In genomic region chr1:146938242-146938902, GRCh38 we compare ENCODE assay signal across 8 cellular contexts. TPM values are rescaled to one million over a fixed set of nuclear protein-coding genes. Genes with fewer than 3 reads are reported as not detected.
A peak's percentile ranks its signal among the peaks of the same experiment; 100 is the strongest.
DNase-seq lines count a peak whose midpoint lies in the region; ATAC-seq and TF ChIP-seq lines count a peak whose summit lies in the region.
"Not testable (repeated sequence)": the region's sequence is repeated elsewhere in the genome, so short reads cannot be mapped to it uniquely, and the experiment has no call there.

TSS of gene NBPF12 (plus strand) at chr1:146938324. CDS start at chr1:146960144, 21,820 bp downstream.

- peak within 1 kb of the TSS; percentile 79 for H3K27ac ChIP-seq in OCI-LY3 (ENCODE audit: low read length)

- not testable (repeated sequence) for H3K9me3 Mint-ChIP-seq in Calu3 (ENCODE audit: low read depth, unreplicated experiment); IgD-negative memory B cell; endothelial cell (ENCODE audit: unreplicated experiment)

- ATAC-seq in GM21526 (IDR thresholded peaks at IDR 0.05; ENCODE audit: low FRiP score, unreplicated experiment), result peak; percentile 70

- H3K4me2 ChIP-seq in OCI-LY3 (ENCODE audit: low read length), result peak within 1 kb of the TSS; percentile 72

- peak; percentile 86 for DNase-seq in Calu3
- peak; percentile 56 for DNase-seq in activated CD8-positive, alpha-beta memory T cell treated with anti-CD3 and anti-CD28 coated beads, Interleukin-2, amount 50 U/mL, for 24 hours (ENCODE audit: extremely low read depth)
- peak; percentile 84 for DNase-seq in endothelial cell (ENCODE audit: low spot score)
- DNase-seq in midbrain (lab: John Stamatoyannopoulos, UW), result peak; percentile 83
- DNase-seq in stimulated activated CD8-positive, alpha-beta memory T cell treated with anti-CD3 and anti-CD28 coated beads, Interleukin-15, amount 100 ng/mL, for 1 hour (ENCODE audit: low read depth), result peak; percentile 45

- H3K27me3 ChIP-seq in OCI-LY3 (ENCODE audit: low read depth, low read length), result not testable (repeated sequence)

- peak within 1 kb of the TSS; percentile 64 for H3K27ac Mint-ChIP-seq in Calu3 (ENCODE audit: unreplicated experiment)
- peak within 1 kb of the TSS; percentile 89 to 98 (median 97) for H3K27ac Mint-ChIP-seq in IgD-negative memory B cell
- H3K27ac Mint-ChIP-seq in endothelial cell (ENCODE audit: unreplicated experiment), result not testable (repeated sequence)

- H3K36me3 Mint-ChIP-seq in Calu3 (ENCODE audit: insufficient read depth, unreplicated experiment), result peaks cover 19% of the 10 kb centered on the region
- not testable (repeated sequence) for H3K36me3 Mint-ChIP-seq in IgD-negative memory B cell; endothelial cell (ENCODE audit: low read depth, unreplicated experiment)

- CTCF ChIA-PET in Calu3 (lab: Charles Lee), result not testable (repeated sequence)

- H3K4me1 ChIP-seq in OCI-LY3 (ENCODE audit: low read length), result not testable (repeated sequence)

- not testable (repeated sequence) for TF ChIP-seq CTCF in Calu3 (IDR thresholded peaks at IDR 0.05; ENCODE audit: unreplicated experiment); OCI-LY3 (IDR thresholded peaks at IDR 0.05; ENCODE audit: low read depth, low read length); endothelial cell (IDR thresholded peaks at IDR 0.05; ENCODE audit: unreplicated experiment)

- H3K79me2 ChIP-seq in OCI-LY3 (ENCODE audit: low read length), result peaks cover 20% of the 10 kb centered on the region

- H4K20me1 ChIP-seq in OCI-LY3 (ENCODE audit: insufficient read depth, low read length), result not testable (repeated sequence)

- peak within 1 kb of the TSS; percentile 82 for H3K9ac ChIP-seq in OCI-LY3 (ENCODE audit: low read length)

- intact Hi-C loops in Calu3 (cut with micrococcal nuclease; ENCODE audit: unreplicated experiment), result not testable (repeated sequence)

- H2AFZ ChIP-seq in OCI-LY3 (ENCODE audit: low read depth, low read length), result not testable (repeated sequence)

- not testable (repeated sequence) for H3K9me3 ChIP-seq in OCI-LY3 (ENCODE audit: insufficient read depth, low read length)

- not testable (repeated sequence) for H3K36me3 ChIP-seq in OCI-LY3 (replicated peaks; ENCODE audit: low read depth, low read length)

- peak within 1 kb of the TSS; percentile 84 for H3K4me3 ChIP-seq in OCI-LY3 (ENCODE audit: low read length)

- H3K4me1 Mint-ChIP-seq in Calu3 (ENCODE audit: low read depth, unreplicated experiment), result not testable (repeated sequence)
- H3K4me1 Mint-ChIP-seq in IgD-negative memory B cell, result peaks cover 12 to 20% (median 14%) of the 10 kb centered on the region in 3 donors
- H3K4me1 Mint-ChIP-seq in endothelial cell (ENCODE audit: unreplicated experiment), result peaks cover 11% of the 10 kb centered on the region

- peaks cover 13% of the 10 kb centered on the region for H3K27me3 Mint-ChIP-seq in Calu3 (ENCODE audit: unreplicated experiment)
- not testable (repeated sequence) for H3K27me3 Mint-ChIP-seq in IgD-negative memory B cell; endothelial cell (ENCODE audit: unreplicated experiment)

- not testable (repeated sequence) for BruUV-seq in Calu3 (replicated peaks; lab: Mats Ljungman, UMichigan)

- H3K4me3 Mint-ChIP-seq in Calu3 (ENCODE audit: low read depth, unreplicated experiment), result peak within 1 kb of the TSS; percentile 96
- H3K4me3 Mint-ChIP-seq in IgD-negative memory B cell, result peak within 1 kb of the TSS; percentile 94 to 100 (median 98)
- peak within 1 kb of the TSS; percentile 95 for H3K4me3 Mint-ChIP-seq in endothelial cell (ENCODE audit: unreplicated experiment)

RNA-seq across cellular contexts. Expression of gene NBPF12, which starts in this region (rescaled TPM):
- total RNA-seq in Calu3 (2022) (7.8 and 9.5 TPM in 2 replicates), endothelial cell (ENCODE audit: unreplicated experiment) (13.7 TPM)
- polyA plus RNA-seq in IgD-negative memory B cell, result 10.2 TPM

Comparison
In these comparisons a context has a peak if more than half of its experiments do, and no peak if none do; other contexts are left out.
1. Peak in every context shown above with its lines: DNase-seq, ATAC-seq, H3K4me3 ChIP-seq and H3K27ac ChIP-seq.